Comparison of ENCODE assay signal across 5 cellular contexts in the genomic region with DNA sequence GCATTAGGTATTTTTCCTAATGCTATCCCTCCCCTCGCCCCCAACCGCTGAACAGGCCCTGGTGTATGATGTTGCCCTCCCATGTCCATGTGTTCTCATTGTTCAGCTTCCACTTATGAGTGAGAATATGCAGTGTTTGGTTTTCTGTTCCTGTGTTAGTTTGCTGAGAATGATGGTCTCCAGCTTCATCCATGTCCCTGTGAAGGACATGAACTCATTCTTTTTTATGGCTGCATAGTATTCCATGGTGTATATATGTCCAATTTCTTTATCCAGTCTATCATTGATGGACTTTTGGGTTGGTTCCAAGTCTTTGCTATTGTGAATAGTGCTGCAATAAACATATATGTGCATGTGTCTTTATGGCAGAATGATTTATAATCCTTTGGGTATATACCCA. TPM values are rescaled to one million over a fixed set of nuclear protein-coding genes. Genes with fewer than 3 reads are reported as not detected.
"Had no signal": no experiment of that assay in that cellular context is flagged by ENCODE, and none has a peak within 500 bp of the region (broad histone marks: within the 10 kb centered on the region; RNA-seq: fewer than 3 reads in every experiment).

No MANE protein-coding gene starts in this region.

RNA-seq across cellular contexts. Expression of a gene that starts 43.0 kb away (rescaled TPM):
- total RNA-seq: activated naive CD4-positive, alpha-beta T cell treated with anti-CD3 and anti-CD28 coated beads for 36 hours; activated naive CD8-positive, alpha-beta T cell treated with anti-CD3 and anti-CD28 coated beads for 36 hours; activated naive CD8-positive, alpha-beta T cell treated with anti-CD3 and anti-CD28 coated beads, Interleukin-2, amount 10 ng/mL, durations not matched to agents 7 days and 5 days; activated T-helper 1 cell treated with anti-CD3 and anti-CD28 coated beads, Interleukin-12 subunit alpha, Interleukin-12 subunit beta, Interleukin-2, Interleukin-4 antibody, amounts not matched to agents 30 ng/mL and 10 ng/mL and 1 ng/mL, durations not matched to agents 14 hours and 24 hours and 36 hours; activated T-helper 17 cell treated with anti-CD3 and anti-CD28 coated beads, Interleukin-2, amount 50 U/mL, for 72 hours had no signal
